Comparison of ENCODE assay signal across 23 cellular contexts in the genomic region with DNA sequence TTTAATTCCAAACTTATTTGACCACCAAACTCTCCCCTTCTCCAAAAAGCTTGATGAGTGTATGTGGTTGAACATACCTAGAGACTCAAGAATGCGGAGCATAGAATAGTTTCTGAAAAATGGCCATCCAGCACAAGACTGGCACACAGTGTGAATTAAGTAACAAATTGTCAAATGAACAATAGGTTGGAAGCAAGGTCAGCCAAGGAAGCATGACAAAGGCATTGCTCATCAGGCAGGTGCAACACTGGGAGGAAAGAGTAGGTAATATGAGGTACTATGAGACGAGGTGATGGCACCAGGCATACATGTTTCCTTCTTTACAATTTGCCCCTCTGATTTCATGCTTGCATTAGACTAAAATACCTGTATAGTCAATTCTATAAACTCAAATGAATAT.
A peak's percentile ranks its signal among the peaks of the same experiment; 100 is the strongest.
DNase-seq lines count a peak whose midpoint lies in the region; ATAC-seq and TF ChIP-seq lines count a peak whose summit lies in the region.
"Had no signal": no experiment of that assay in that cellular context is flagged by ENCODE, and none has a peak within 500 bp of the region (broad histone marks: within the 10 kb centered on the region; RNA-seq: fewer than 3 reads in every experiment).

No MANE protein-coding gene starts in this region.

- peak overlapping the region; percentile 33 for H3K4me2 ChIP-seq in PC-9
- H3K4me2 ChIP-seq: BLaER1 treated with 17β-estradiol and CSF1 and Interleukin-3, amounts not matched to agents 10 nM and 100 nM had no signal

- no peaks in the 10 kb centered on the region for H3K79me2 ChIP-seq in PC-9 (ENCODE audit: low read depth)

- peaks cover 10% of the 10 kb centered on the region for H3F3A ChIP-seq in PC-9 (ENCODE audit: insufficient read depth, low read depth)

- TF ChIP-seq POLR2A in transverse colon (IDR thresholded peaks at IDR 0.05): no peak

- DNase-seq in HT1080 (ENCODE audit: low read depth): peak; percentile 43
- peak; percentile 66 to 77 for DNase-seq in PC-9
- DNase-seq in renal cortical epithelial cell (ENCODE audit: low read depth): peak; percentile 65
- no peak for DNase-seq in mesenteric fat pad (ENCODE audit: low spot score)
- DNase-seq in H4 (ENCODE audit: low spot score): no peak
- no peak for DNase-seq in transverse colon
- DNase-seq: activated CD4-positive, alpha-beta memory T cell treated with anti-CD3 and anti-CD28 coated beads, Interleukin-2, amount 10 ng/mL, durations not matched to agents 7 days and 5 days; activated CD8-positive, alpha-beta memory T cell treated with anti-CD3 and anti-CD28 coated beads, Interleukin-2, amount 50 U/mL, for 4 hours; activated naive CD4-positive, alpha-beta T cell treated with Interleukin-2 at 50 U/mL for 16 hours; body of pancreas; cerebellar nuclear complex; dorsolateral prefrontal cortex; KBM-7; midbrain; naive thymus-derived CD8-positive, alpha-beta T cell; NCI-H1436; NCI-H2081 treated with DMSO at 0.1 percent for 48 hours; right lobe of liver; stimulated activated CD8-positive, alpha-beta memory T cell treated with anti-CD3 and anti-CD28 coated beads, Interleukin-4, amount 100 ng/mL, for 48 hours; SW 1271; testis had no signal

- CTCF ChIA-PET in PC-9 (lab: Charles Lee): interaction anchor here (0.6 kb wide), 1 partner anchor 75 kb away, joined by 5 read pairs; no protein-coding TSS in a partner anchor

- no TSS peak for BruUV-seq in PC-9 (replicated peaks; lab: Mats Ljungman, UMichigan)

- H3K27ac ChIP-seq in PC-9 (no peak overlapping the region), transverse colon (no peak overlapping the region)
- H3K27ac ChIP-seq: BLaER1 treated with 17β-estradiol and CSF1 and Interleukin-3, amounts not matched to agents 10 nM and 100 nM; body of pancreas; dorsolateral prefrontal cortex; right lobe of liver; testis had no signal

- no peaks in the 10 kb centered on the region for H3K27me3 ChIP-seq in PC-9 (ENCODE audit: insufficient read depth, low read depth)
- H3K27me3 ChIP-seq in transverse colon: no peaks in the 10 kb centered on the region
- H3K27me3 ChIP-seq: BLaER1 treated with 17β-estradiol and CSF1 and Interleukin-3, amounts not matched to agents 10 nM and 100 nM; body of pancreas; right lobe of liver; testis had no signal

- in situ Hi-C loops in transverse colon (cut with MboI; ENCODE audit: low pct_ligation_motif_present in 1 of 4, low pct_unique_long_range_greater_than_20kb in 1 of 4, low sequenced_read_pairs in 3 of 4): no loop called here

- H4K20me1 ChIP-seq in PC-9 (ENCODE audit: insufficient read depth): no peaks in the 10 kb centered on the region
- H4K20me1 ChIP-seq: BLaER1 treated with 17β-estradiol and CSF1 and Interleukin-3, amounts not matched to agents 10 nM and 100 nM had no signal

- H3K4me1 ChIP-seq in PC-9 (replicated peaks; ENCODE audit: insufficient read depth): peaks cover 10% of the 10 kb centered on the region
- H3K4me1 ChIP-seq in transverse colon: no peaks in the 10 kb centered on the region
- H3K4me1 ChIP-seq: body of pancreas, right lobe of liver, testis had no signal

- TF ChIP-seq EP300 in transverse colon (IDR thresholded peaks at IDR 0.05; ENCODE audit: low read depth): no peak

- intact Hi-C loops in PC-9 (cut with micrococcal nuclease; ENCODE audit: unreplicated experiment) (loop anchor here (2.0 to 5.0 kb wide), 2 partner anchors 65 to 69 kb away; no protein-coding TSS in a partner anchor), transverse colon (cut with DNase I; ENCODE audit: low total_unique reads) (no loop called here)

- TF ChIP-seq CTCF in PC-9 (conservative IDR thresholded peaks at IDR 0.05) (no peak), transverse colon (IDR thresholded peaks at IDR 0.05) (no peak)

- H3K9me3 ChIP-seq in PC-9 (ENCODE audit: insufficient read depth, low read depth) (no peaks in the 10 kb centered on the region), transverse colon (no peaks in the 10 kb centered on the region)
- H3K9me3 ChIP-seq: body of pancreas, right lobe of liver, testis had no signal

- H3K36me3 ChIP-seq in PC-9 (ENCODE audit: low read depth) (no peaks in the 10 kb centered on the region), transverse colon (no peaks in the 10 kb centered on the region)
- H3K36me3 ChIP-seq: BLaER1 treated with 17β-estradiol and CSF1 and Interleukin-3, amounts not matched to agents 10 nM and 100 nM; right lobe of liver had no signal

- WGBS in transverse colon (ENCODE audit: low coverage in 1 of 2), 2 donors: 44 to 48% methylated on average over 2 of the region's 2 CpGs

- H3K4me3 ChIP-seq in PC-9 (no peak overlapping the region), transverse colon (no peak overlapping the region)
- H3K4me3 ChIP-seq: BLaER1 treated with 17β-estradiol and CSF1 and Interleukin-3, amounts not matched to agents 10 nM and 100 nM; body of pancreas; dorsolateral prefrontal cortex; right lobe of liver; testis had no signal

- no peak overlapping the region for H2AFZ ChIP-seq in PC-9

- peak; percentile 91 for ATAC-seq in esophagus mucosa
- ATAC-seq: body of pancreas; naive thymus-derived CD8-positive, alpha-beta T cell; right lobe of liver had no signal

- no peaks in the 10 kb centered on the region for H3K9me2 ChIP-seq in PC-9 (ENCODE audit: insufficient read depth)

- POLR2A ChIA-PET in PC-9 (lab: Charles Lee; ENCODE audit: unreplicated experiment): no interaction called here

Comparison
In these comparisons a context has a peak if more than half of its experiments do, and no peak if none do; other contexts are left out.
1. DNase-seq: peak in HT1080 (single experiment), PC-9 (2 of 2) and renal cortical epithelial cell (single experiment); none in mesenteric fat pad (single experiment), H4 (single experiment) and transverse colon (single experiment).